Comparison of ENCODE assay signal across 18 cellular contexts in the genomic region with DNA sequence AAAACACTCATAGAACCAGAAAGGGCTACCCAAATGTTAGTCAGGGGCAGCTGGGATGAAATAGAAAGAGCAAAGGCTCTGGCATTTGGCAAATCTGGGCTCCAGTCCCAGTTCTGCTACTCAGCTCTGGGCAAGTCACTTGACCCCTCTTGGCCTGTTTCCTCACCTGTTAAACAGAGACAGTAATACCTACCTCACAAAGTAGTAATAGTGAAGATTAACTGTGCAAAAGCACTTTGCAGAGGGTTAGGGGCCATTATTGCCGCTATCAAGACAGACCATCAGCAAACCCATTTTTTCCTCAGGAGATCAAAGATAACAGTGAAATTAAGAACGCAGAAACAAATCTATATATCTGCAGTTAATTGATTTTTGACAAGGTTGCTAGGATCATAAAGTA. TPM values are rescaled to one million over a fixed set of nuclear protein-coding genes. Genes with fewer than 3 reads are reported as not detected.
DNase-seq lines count a peak whose midpoint lies in the region; TF ChIP-seq lines count a peak whose summit lies in the region.
"Had no signal": no experiment of that assay in that cellular context is flagged by ENCODE, and none has a peak within 500 bp of the region (broad histone marks: within the 10 kb centered on the region; RNA-seq: fewer than 3 reads in every experiment).

No MANE protein-coding gene starts in this region.

- intact Hi-C loops in Calu3 (cut with micrococcal nuclease; ENCODE audit: unreplicated experiment) = no loop called here

- H3K27ac ChIP-seq in tibial nerve = no peak overlapping the region

- H3K27ac Mint-ChIP-seq in progenitor cell of endocrine pancreas = peak overlapping the region; percentile 88
- no peak overlapping the region for H3K27ac Mint-ChIP-seq in Calu3 (ENCODE audit: unreplicated experiment)
- H3K27ac Mint-ChIP-seq: B cell had no signal

- H3K36me3 ChIP-seq in tibial nerve = no peaks in the 10 kb centered on the region

- H3K4me3 ChIP-seq in epithelial cell of esophagus (ENCODE audit: low read length) (no peak overlapping the region), tibial nerve (no peak overlapping the region)

- no peaks in the 10 kb centered on the region for H3K27me3 ChIP-seq in tibial nerve

- TF ChIP-seq EP300 in tibial nerve (IDR thresholded peaks at IDR 0.05) = no peak

- CTCF ChIA-PET in Calu3 (lab: Charles Lee) = interaction anchor here (0.7 kb wide), 1 partner anchor 145 kb away, joined by 3 read pairs; no protein-coding TSS in a partner anchor

- no peak overlapping the region for H3K4me3 Mint-ChIP-seq in progenitor cell of endocrine pancreas (ENCODE audit: low read depth)
- no peak overlapping the region for H3K4me3 Mint-ChIP-seq in Calu3 (ENCODE audit: low read depth, unreplicated experiment)
- H3K4me3 Mint-ChIP-seq: B cell; CD4-positive, CD25-positive, alpha-beta regulatory T cell had no signal

- H3K36me3 Mint-ChIP-seq in progenitor cell of endocrine pancreas (ENCODE audit: insufficient read depth) = no peaks in the 10 kb centered on the region
- H3K36me3 Mint-ChIP-seq in Calu3 (ENCODE audit: insufficient read depth, unreplicated experiment) = no peaks in the 10 kb centered on the region
- H3K36me3 Mint-ChIP-seq: CD4-positive, CD25-positive, alpha-beta regulatory T cell had no signal

- peak; percentile 13 for DNase-seq in NCI-H1092 treated with DMSO at 0.1 percent for 48 hours (lab: John Stamatoyannopoulos, UW)
- DNase-seq in NCI-H1092 (lab: John Stamatoyannopoulos, UW) = no peak
- peak; percentile 37 for DNase-seq in NCI-H2196 (lab: John Stamatoyannopoulos, UW; ENCODE audit: unreplicated experiment)
- DNase-seq in epithelial cell of esophagus (ENCODE audit: low read depth) = peak; percentile 4
- no peak for DNase-seq in progenitor cell of endocrine pancreas (ENCODE audit: low spot score, unreplicated experiment)
- DNase-seq in CD1c-positive myeloid dendritic cell (ENCODE audit: extremely low spot score) = no peak
- no peak for DNase-seq in tibial nerve (ENCODE audit: low spot score in 2 of 2)
- DNase-seq in Calu3 = no peak
- DNase-seq: CD4-positive, CD25-positive, alpha-beta regulatory T cell; COR-L47; KG1; NCI-H1436 treated with DMSO at 0.1 percent for 48 hours; NCI-H2081; NCI-H2171 treated with DMSO at 0.1 percent for 48 hours; OCI-M1; RPMI8226; SIG-M5 had no signal

- TF ChIP-seq POLR2A in tibial nerve (IDR thresholded peaks at IDR 0.05) = no peak

- H3K27me3 Mint-ChIP-seq in progenitor cell of endocrine pancreas (no peaks in the 10 kb centered on the region), Calu3 (ENCODE audit: unreplicated experiment) (peaks cover 13% of the 10 kb centered on the region)
- H3K27me3 Mint-ChIP-seq: B cell had no signal

- peaks cover 0 to 7% (median 0%) of the 10 kb centered on the region in 4 donors for H3K4me1 ChIP-seq in tibial nerve

- H3K4me1 Mint-ChIP-seq in progenitor cell of endocrine pancreas (ENCODE audit: low read depth) = peaks cover 27% of the 10 kb centered on the region
- H3K4me1 Mint-ChIP-seq in Calu3 (ENCODE audit: low read depth, unreplicated experiment) = no peaks in the 10 kb centered on the region

- WGBS in tibial nerve, 2 donors = 67 to 83% methylated on average over 2 of the region's 2 CpGs

- BruUV-seq in Calu3 (replicated peaks; lab: Mats Ljungman, UMichigan) = no TSS peak

- H3K9me3 Mint-ChIP-seq in progenitor cell of endocrine pancreas (ENCODE audit: low read depth) = peaks cover 28% of the 10 kb centered on the region
- no peaks in the 10 kb centered on the region for H3K9me3 Mint-ChIP-seq in Calu3 (ENCODE audit: low read depth, unreplicated experiment)
- H3K9me3 Mint-ChIP-seq: CD4-positive, CD25-positive, alpha-beta regulatory T cell had no signal

- TF ChIP-seq CTCF in epithelial cell of esophagus (IDR thresholded peaks at IDR 0.05; ENCODE audit: insufficient read depth, low read depth, low read length, missing control alignments) (no peak), progenitor cell of endocrine pancreas (IDR thresholded peaks at IDR 0.05; ENCODE audit: unreplicated experiment) (no peak), tibial nerve (IDR thresholded peaks at IDR 0.05) (no peak), Calu3 (IDR thresholded peaks at IDR 0.05; ENCODE audit: unreplicated experiment) (no peak)

- H3K9me3 ChIP-seq in tibial nerve = no peaks in the 10 kb centered on the region

RNA-seq across cellular contexts. Expression of gene ZBTB33, which starts 20.6 kb away (rescaled TPM):
- total RNA-seq in progenitor cell of endocrine pancreas (40.4 and 41.3 TPM in 2 replicates), tibial nerve (10 to 100 TPM in 3 of 4 donors, 1 to 10 TPM in 1; 9.8 to 13.1 (median 11.4) TPM), Calu3 (2022) (22.7 and 24.9 TPM in 2 replicates)

RNA-seq across cellular contexts. Expression of gene TMEM255A, which starts 40.0 kb away (rescaled TPM):
- 0.46 and 0.51 TPM in 2 replicates for total RNA-seq in progenitor cell of endocrine pancreas
- 1 to 10 TPM; 3.9 to 7.1 (median 6.1) TPM for total RNA-seq in tibial nerve
- not detected in 2 replicates for total RNA-seq in Calu3 (2022)
- total RNA-seq: CD4-positive, CD25-positive, alpha-beta regulatory T cell had no signal

Comparison
In these comparisons a context has a peak if more than half of its experiments do, and no peak if none do; other contexts are left out.
1. DNase-seq: peak in NCI-H1092 treated with DMSO at 0.1 percent for 48 hours (single experiment), NCI-H2196 (single experiment) and epithelial cell of esophagus (single experiment); none in NCI-H1092 (single experiment), progenitor cell of endocrine pancreas (single experiment), CD1c-positive myeloid dendritic cell (single experiment), tibial nerve (0 of 2) and Calu3 (single experiment).